Comparison of ENCODE assay signal across 26 cellular contexts in genomic region chr6:92708270-92708669, GRCh38.
"Had no signal": no experiment of that assay in that cellular context is flagged by ENCODE, and none has a peak within 500 bp of the region (broad histone marks: within the 10 kb centered on the region; RNA-seq: fewer than 3 reads in every experiment).

No MANE protein-coding gene starts in this region.

- DNase-seq: colonic mucosa; effector CD8-positive, alpha-beta T cell; endodermal cell; foreskin fibroblast; gastrocnemius medialis; glutamatergic neuron; heart right ventricle; hippocampal formation; islet precursor cell; left ventricle myocardium superior; lower lobe of right lung; naive thymus-derived CD4-positive, alpha-beta T cell; stimulated activated CD4-positive, alpha-beta T cell treated with anti-CD3 and anti-CD28 coated beads, Interleukin-2, amount 100 ng/mL, for 24 hours; stimulated activated CD4-positive, alpha-beta T cell treated with anti-CD3 and anti-CD28 coated beads, Interleukin-4, amount 100 ng/mL, for 24 hours; stimulated activated naive CD8-positive, alpha-beta T cell treated with anti-CD3 and anti-CD28 coated beads, Interleukin-15, Interleukin-2, amounts not matched to agents 100 U/mL and 50 U/mL, for 24 hours; substantia nigra; testis; tibial artery had no signal

- H3K4me3 Mint-ChIP-seq: dendritic cell treated with granulocyte-macrophage colony-stimulating factor and Interleukin-4, amounts not matched to agents 40 ng/mL and 50 ng/mL, for 4 days; endodermal cell; naive thymus-derived CD4-positive, alpha-beta T cell; nephron; neural progenitor cell; stimulated activated memory B cell treated with anti-CD40 and anti-IgM and Interleukin-4, amounts not matched to agents 10 μg/mL and 1 μg/mL and 100 μg/mL, for 72 hours; type B pancreatic cell had no signal

- ATAC-seq: esophagus mucosa; gastrocnemius medialis; heart right ventricle; left ventricle myocardium superior; lower lobe of right lung; naive thymus-derived CD4-positive, alpha-beta T cell; sciatic nerve; stimulated activated memory B cell treated with anti-CD40 and anti-IgM and Interleukin-4, amounts not matched to agents 10 μg/mL and 1 μg/mL and 100 μg/mL, for 72 hours; stimulated activated naive CD8-positive, alpha-beta T cell treated with anti-CD3 and anti-CD28 coated beads, Interleukin-15, Interleukin-2, amounts not matched to agents 100 U/mL and 50 U/mL, for 24 hours had no signal

- H3K27ac Mint-ChIP-seq: dendritic cell treated with granulocyte-macrophage colony-stimulating factor and Interleukin-4, amounts not matched to agents 40 ng/mL and 50 ng/mL, for 4 days; endodermal cell; naive thymus-derived CD4-positive, alpha-beta T cell; nephron; neural progenitor cell; progenitor cell of endocrine pancreas; stimulated activated memory B cell treated with anti-CD40 and anti-IgM and Interleukin-4, amounts not matched to agents 10 μg/mL and 1 μg/mL and 100 μg/mL, for 72 hours; type B pancreatic cell had no signal

- H3K36me3 Mint-ChIP-seq: naive thymus-derived CD4-positive, alpha-beta T cell; neural progenitor cell; stimulated activated memory B cell treated with anti-CD40 and anti-IgM and Interleukin-4, amounts not matched to agents 10 μg/mL and 1 μg/mL and 100 μg/mL, for 72 hours; type B pancreatic cell had no signal

- H3K4me1 Mint-ChIP-seq: endodermal cell; naive thymus-derived CD4-positive, alpha-beta T cell; nephron; neural progenitor cell; stimulated activated memory B cell treated with anti-CD40 and anti-IgM and Interleukin-4, amounts not matched to agents 10 μg/mL and 1 μg/mL and 100 μg/mL, for 72 hours had no signal

- H3K9me3 Mint-ChIP-seq: dendritic cell treated with granulocyte-macrophage colony-stimulating factor and Interleukin-4, amounts not matched to agents 40 ng/mL and 50 ng/mL, for 4 days; endodermal cell; nephron; neural progenitor cell; type B pancreatic cell had no signal

- H3K27me3 Mint-ChIP-seq: dendritic cell treated with granulocyte-macrophage colony-stimulating factor and Interleukin-4, amounts not matched to agents 40 ng/mL and 50 ng/mL, for 4 days; naive thymus-derived CD4-positive, alpha-beta T cell; progenitor cell of endocrine pancreas; stimulated activated memory B cell treated with anti-CD40 and anti-IgM and Interleukin-4, amounts not matched to agents 10 μg/mL and 1 μg/mL and 100 μg/mL, for 72 hours; type B pancreatic cell had no signal
